ENCODE assay signal across 8 cellular contexts in genomic region chr1:35808376-35809155, GRCh38. TPM values are rescaled to one million over a fixed set of nuclear protein-coding genes. Genes with fewer than 3 reads are reported as not detected.
DNase-seq lines count a peak whose midpoint lies in the region; ATAC-seq and TF ChIP-seq lines count a peak whose summit lies in the region.

No MANE protein-coding gene starts in this region.

- H3K27ac Mint-ChIP-seq in CD14-positive monocyte: peak overlapping the region; percentile 90 to 98 (median 95)
- peak overlapping the region; percentile 88 for H3K27ac Mint-ChIP-seq in MCF 10A (ENCODE audit: low read depth, unreplicated experiment)

- TF ChIP-seq CTCF in CD14-positive monocyte (IDR thresholded peaks at IDR 0.05): no peak
- TF ChIP-seq CTCF in MCF 10A (IDR thresholded peaks at IDR 0.05; ENCODE audit: unreplicated experiment): no peak

- peak; percentile 51 for DNase-seq in CD14-positive monocyte (ENCODE audit: low spot score)
- peak; percentile 22 to 40 for DNase-seq in HAP-1 (ENCODE audit: low spot score in 2 of 2)
- peak; percentile 32 to 42 for DNase-seq in SJCRH30
- peak; percentile 26 for DNase-seq in MCF 10A (ENCODE audit: unreplicated experiment)
- peak; percentile 73 for DNase-seq in retina
- DNase-seq in amniotic stem cell (lab: John Stamatoyannopoulos, UW): no peak

- H3K36me3 ChIP-seq in HAP-1 (replicated peaks) (no peaks in the 10 kb centered on the region), SJCRH30 (no peaks in the 10 kb centered on the region)

- peak overlapping the region; percentile 64 for H3K4me3 ChIP-seq in HAP-1
- H3K4me3 ChIP-seq in SJCRH30: peak overlapping the region; percentile 89
- peak overlapping the region; percentile 57 for H3K4me3 ChIP-seq in iPS-11a (ENCODE audit: low read depth, low read length)

- no peak for ATAC-seq in HG03354 (IDR thresholded peaks at IDR 0.05; ENCODE audit: poor library complexity, severe bottlenecking, unreplicated experiment)

- CTCF ChIA-PET in MCF 10A (lab: Yijun Ruan, JAX): interaction anchor here (0.6 to 0.7 kb wide), 3 partner anchors 11 to 124 kb away, joined by 3 read pairs; no protein-coding TSS in a partner anchor

- H3K27me3 ChIP-seq in HAP-1 (ENCODE audit: low read depth): no peaks in the 10 kb centered on the region
- no peaks in the 10 kb centered on the region for H3K27me3 ChIP-seq in SJCRH30

- intact Hi-C loops in CD14-positive monocyte (cut with micrococcal nuclease): loop anchor here in 1 of 2 donors (10.0 kb wide), 1 partner anchor 126 kb away; the partner anchor contains the start of gene AGO3
- intact Hi-C loops in MCF 10A (cut with micrococcal nuclease): no loop called here

- H3K9me3 Mint-ChIP-seq in CD14-positive monocyte (peaks cover 0 to 3% (median 0%) of the 10 kb centered on the region in 7 donors), MCF 10A (ENCODE audit: unreplicated experiment) (no peaks in the 10 kb centered on the region)

- H3K4me1 ChIP-seq in HAP-1: peaks cover 9% of the 10 kb centered on the region; the same call in 1 of the 2 replicates
- H3K4me1 ChIP-seq in SJCRH30: no peaks in the 10 kb centered on the region

- in situ Hi-C loops in HAP-1 (cut with MboI; ENCODE audit: low sequenced_read_pairs): no loop called here

- H3K4me3 Mint-ChIP-seq in CD14-positive monocyte (peak overlapping the region; percentile 91 to 97), MCF 10A (ENCODE audit: unreplicated experiment) (peak overlapping the region; percentile 82)

- no TSS peak for BruUV-seq in MCF 10A (replicated peaks; lab: Mats Ljungman, UMichigan)

- peaks cover 78% of the 10 kb centered on the region for H3K4me1 Mint-ChIP-seq in CD14-positive monocyte
- peaks cover 17% of the 10 kb centered on the region for H3K4me1 Mint-ChIP-seq in MCF 10A (ENCODE audit: insufficient read depth, unreplicated experiment)

- peak overlapping the region; percentile 26 for H3K27ac ChIP-seq in SJCRH30

- POLR2A ChIA-PET in MCF 10A (lab: Yijun Ruan, JAX): interaction anchor here (0.6 to 1.6 kb wide), 2 partner anchors 121 to 123 kb away, joined by 4 to 8 read pairs; partner anchors contain the start of gene AGO3

- H3K36me3 Mint-ChIP-seq in CD14-positive monocyte: peaks cover 3% of the 10 kb centered on the region in 2 donors
- no peaks in the 10 kb centered on the region for H3K36me3 Mint-ChIP-seq in MCF 10A (ENCODE audit: insufficient read depth, unreplicated experiment)

- H3K27me3 Mint-ChIP-seq in CD14-positive monocyte (ENCODE audit: low read depth in 3 of 3) (peaks cover 0 to 3% (median under 1%) of the 10 kb centered on the region in 3 donors), MCF 10A (ENCODE audit: insufficient read depth, unreplicated experiment) (no peaks in the 10 kb centered on the region)

- H3K9me3 ChIP-seq in HAP-1 (no peaks in the 10 kb centered on the region), SJCRH30 (replicated peaks) (no peaks in the 10 kb centered on the region)

RNA-seq across cellular contexts. Expression of gene AGO4, which starts 0.8 kb away (rescaled TPM):
- 10 to 100 TPM; 20.0 to 24.0 TPM for polyA plus RNA-seq in CD14-positive monocyte
- total RNA-seq in SJCRH30 (2014; rRNA removed; shearing (Covaris generic)): 11.1 and 17.1 TPM in 2 replicates
- 5.2 and 14.6 TPM in 2 replicates for total RNA-seq in MCF 10A (2022)

RNA-seq across cellular contexts. Expression of gene CLSPN, which starts 38.8 kb away (rescaled TPM):
- polyA plus RNA-seq in CD14-positive monocyte: under 1 TPM in 1 of 2 donors, not detected in 1; 0.13 TPM
- 85.8 and 95.4 TPM in 2 replicates for total RNA-seq in SJCRH30 (2014; rRNA removed; shearing (Covaris generic))
- 1.6 and 4.3 TPM in 2 replicates for total RNA-seq in MCF 10A (2022)

Comparison
In these comparisons a context has a peak if more than half of its experiments do, and no peak if none do; other contexts are left out.
1. RNA of gene CLSPN, which starts 38.8 kb away (total RNA-seq): 85.8 to 95.4 TPM in SJCRH30; 1.6 to 4.3 TPM in MCF 10A; every median in the first group is over 10 times any median in the second.
2. Peak in every context shown above with its lines, with median percentiles within 50 percentile points of each other: H3K4me3 ChIP-seq.